In genomic region chr2:144402282-144402681, GRCh38 we compare ENCODE assay signal across 8 cellular contexts.
DNase-seq lines count a peak whose midpoint lies in the region; TF ChIP-seq lines count a peak whose summit lies in the region.

No MANE protein-coding gene starts in this region.

- no peak for TF ChIP-seq EP300 in transverse colon (IDR thresholded peaks at IDR 0.05; ENCODE audit: low read depth)

- TF ChIP-seq CTCF in transverse colon (IDR thresholded peaks at IDR 0.05), result no peak

- H3K4me3 ChIP-seq in mesendoderm (ENCODE audit: low read length) (no peak overlapping the region), transverse colon (no peak overlapping the region)

- no peak overlapping the region for H4K8ac ChIP-seq in mesendoderm (ENCODE audit: low read depth, low read length)

- no peak overlapping the region for H3K56ac ChIP-seq in mesendoderm (ENCODE audit: low read length)

- H3K79me2 ChIP-seq in mesendoderm (ENCODE audit: control insufficient read depth, insufficient read depth, low read length), result no peaks in the 10 kb centered on the region

- no peak overlapping the region for H2BK5ac ChIP-seq in mesendoderm (ENCODE audit: low read length)

- no peaks in the 10 kb centered on the region for H3K4me1 ChIP-seq in mesendoderm (ENCODE audit: control insufficient read depth, low read depth, low read length)
- peaks cover 0 to 12% (median 0%) of the 10 kb centered on the region in 4 donors for H3K4me1 ChIP-seq in transverse colon

- WGBS in mesendoderm (ENCODE audit: extremely low coverage, insufficient coverage, low lambda C conversion rate), result no CpG with 5 or more reads among the region's 6 CpGs
- WGBS in transverse colon (ENCODE audit: low coverage in 1 of 2), 2 donors, result 79 to 89% methylated on average over 1 to 6 of the region's 6 CpGs

- H3K27me3 ChIP-seq in mesendoderm (ENCODE audit: insufficient read depth, low read length, poor library complexity) (no peaks in the 10 kb centered on the region), transverse colon (no peaks in the 10 kb centered on the region)

- no peak overlapping the region for H3K23ac ChIP-seq in mesendoderm (ENCODE audit: low read length)

- H3K9me3 ChIP-seq in transverse colon, result no peaks in the 10 kb centered on the region

- H3K18ac ChIP-seq in mesendoderm (ENCODE audit: low read length), result no peak overlapping the region

- no peak overlapping the region for H3K4ac ChIP-seq in mesendoderm (ENCODE audit: low read depth, low read length)

- no peak overlapping the region for H3K27ac ChIP-seq in mesendoderm (ENCODE audit: low read depth, low read length)
- peak overlapping the region; percentile 2 to 43 (median 32) for H3K27ac ChIP-seq in transverse colon

- intact Hi-C loops in transverse colon (cut with DNase I; ENCODE audit: low total_unique reads), result no loop called here

- H3K9ac ChIP-seq in mesendoderm (ENCODE audit: low read length), result no peak overlapping the region

- H3K79me1 ChIP-seq in mesendoderm (ENCODE audit: low read length), result no peaks in the 10 kb centered on the region

- H2BK15ac ChIP-seq in mesendoderm (replicated peaks; ENCODE audit: low read depth), result no peak overlapping the region

- in situ Hi-C loops in transverse colon (cut with MboI; ENCODE audit: low pct_ligation_motif_present in 1 of 4, low pct_unique_long_range_greater_than_20kb in 1 of 4, low sequenced_read_pairs in 3 of 4), result no loop called here

- no peak overlapping the region for H2AK5ac ChIP-seq in mesendoderm (ENCODE audit: low read length)

- TF ChIP-seq POLR2A in erythroblast (IDR thresholded peaks at IDR 0.05; ENCODE audit: low read length), result no peak
- TF ChIP-seq POLR2A in transverse colon (IDR thresholded peaks at IDR 0.05), result no peak

- no peak overlapping the region for H3K4me2 ChIP-seq in mesendoderm (ENCODE audit: low read length)

- no peaks in the 10 kb centered on the region for H3K36me3 ChIP-seq in mesendoderm (ENCODE audit: control insufficient read depth, insufficient read depth, low read length)
- peaks cover 0 to 3% (median 0%) of the 10 kb centered on the region in 4 donors for H3K36me3 ChIP-seq in transverse colon

- no peak overlapping the region for H2BK120ac ChIP-seq in mesendoderm (ENCODE audit: low read depth, low read length)

- H4K5ac ChIP-seq in mesendoderm (ENCODE audit: low read length), result no peak overlapping the region

- DNase-seq in NCI-H748 (lab: John Stamatoyannopoulos, UW; ENCODE audit: unreplicated experiment) (peak; percentile 57), NCI-H748 treated with DMSO at 0.1 percent for 48 hours (lab: John Stamatoyannopoulos, UW) (no peak), erythroblast (lab: John Stamatoyannopoulos, UW) (peak; percentile 17 to 23), mesendoderm (peak; percentile 42), transverse colon (no peak), HK-2 (ENCODE audit: unreplicated experiment) (no peak)
- DNase-seq in activated CD4-positive, CD25-positive, alpha-beta regulatory T cell treated with anti-CD3 and anti-CD28 coated beads, Interleukin-2, amount 50 U/mL, for 72 hours, result no peak
- no peak for DNase-seq in stimulated activated naive CD4-positive, alpha-beta T cell (lab: John Stamatoyannopoulos, UW)

Comparison
In these comparisons a context has a peak if more than half of its experiments do, and no peak if none do; other contexts are left out.
1. DNase-seq: peak in NCI-H748 (single experiment), erythroblast (2 of 2) and mesendoderm (single experiment); none in NCI-H748 treated with DMSO at 0.1 percent for 48 hours (single experiment), transverse colon (single experiment), activated CD4-positive, CD25-positive, alpha-beta regulatory T cell treated with anti-CD3 and anti-CD28 coated beads, Interleukin-2, amount 50 U/mL, for 72 hours (single experiment), stimulated activated naive CD4-positive, alpha-beta T cell (0 of 6) and HK-2 (single experiment).